Comparison of ENCODE assay signal across 8 cellular contexts in genomic region chr2:120436885-120437603, GRCh38.
DNase-seq lines count a peak whose midpoint lies in the region; ATAC-seq and TF ChIP-seq lines count a peak whose summit lies in the region.

No MANE protein-coding gene starts in this region.

- POLR2A ChIA-PET in activated CD4-positive, alpha-beta memory T cell treated with anti-CD3 and anti-CD28 coated beads for 36 hours (lab: Charles Lee): no interaction called here
- POLR2A ChIA-PET in activated CD4-positive, alpha-beta memory T cell treated with anti-CD3 and anti-CD28 coated beads, Interleukin-2, amount 10 ng/mL, durations not matched to agents 7 days and 5 days (lab: Charles Lee): no interaction called here

- H3K4me3 Mint-ChIP-seq in activated CD4-positive, alpha-beta memory T cell treated with anti-CD3 and anti-CD28 coated beads for 36 hours: no peak overlapping the region
- no peak overlapping the region for H3K4me3 Mint-ChIP-seq in activated CD4-positive, alpha-beta memory T cell treated with anti-CD3 and anti-CD28 coated beads, Interleukin-2, amount 10 ng/mL, durations not matched to agents 7 days and 5 days

- ATAC-seq in HG03045 (IDR thresholded peaks at IDR 0.05; ENCODE audit: unreplicated experiment) (no peak), HG03196 (IDR thresholded peaks at IDR 0.05; ENCODE audit: unreplicated experiment) (no peak)

- H3K27ac Mint-ChIP-seq in activated CD4-positive, alpha-beta memory T cell treated with anti-CD3 and anti-CD28 coated beads for 36 hours: no peak overlapping the region
- no peak overlapping the region for H3K27ac Mint-ChIP-seq in activated CD4-positive, alpha-beta memory T cell treated with anti-CD3 and anti-CD28 coated beads, Interleukin-2, amount 10 ng/mL, durations not matched to agents 7 days and 5 days

- H3K36me3 Mint-ChIP-seq in activated CD4-positive, alpha-beta memory T cell treated with anti-CD3 and anti-CD28 coated beads for 36 hours: no peaks in the 10 kb centered on the region
- no peaks in the 10 kb centered on the region for H3K36me3 Mint-ChIP-seq in activated CD4-positive, alpha-beta memory T cell treated with anti-CD3 and anti-CD28 coated beads, Interleukin-2, amount 10 ng/mL, durations not matched to agents 7 days and 5 days (ENCODE audit: low read depth)

- intact Hi-C loops in activated CD4-positive, alpha-beta memory T cell treated with anti-CD3 and anti-CD28 coated beads for 36 hours (cut with micrococcal nuclease): loop anchor here (2.0 kb wide), 1 partner anchor 94 kb away; no protein-coding TSS in a partner anchor

- H3K9me3 Mint-ChIP-seq in activated CD4-positive, alpha-beta memory T cell treated with anti-CD3 and anti-CD28 coated beads for 36 hours: no peaks in the 10 kb centered on the region
- no peaks in the 10 kb centered on the region for H3K9me3 Mint-ChIP-seq in activated CD4-positive, alpha-beta memory T cell treated with anti-CD3 and anti-CD28 coated beads, Interleukin-2, amount 10 ng/mL, durations not matched to agents 7 days and 5 days

- CTCF ChIA-PET in activated CD4-positive, alpha-beta memory T cell treated with anti-CD3 and anti-CD28 coated beads for 36 hours (lab: Charles Lee): interaction anchor here (1.0 kb wide), 2 partner anchors 94 to 260 kb away, joined by 3 to 4 read pairs; no protein-coding TSS in a partner anchor
- CTCF ChIA-PET in activated CD4-positive, alpha-beta memory T cell treated with anti-CD3 and anti-CD28 coated beads, Interleukin-2, amount 10 ng/mL, durations not matched to agents 7 days and 5 days (lab: Charles Lee): no interaction called here

- peaks cover 22% of the 10 kb centered on the region for H3K27me3 Mint-ChIP-seq in activated CD4-positive, alpha-beta memory T cell treated with anti-CD3 and anti-CD28 coated beads for 36 hours
- peaks cover 31% of the 10 kb centered on the region for H3K27me3 Mint-ChIP-seq in activated CD4-positive, alpha-beta memory T cell treated with anti-CD3 and anti-CD28 coated beads, Interleukin-2, amount 10 ng/mL, durations not matched to agents 7 days and 5 days

- peak; percentile 34 for DNase-seq in activated CD4-positive, alpha-beta memory T cell treated with anti-CD3 and anti-CD28 coated beads for 36 hours
- no peak for DNase-seq in activated CD4-positive, alpha-beta memory T cell treated with anti-CD3 and anti-CD28 coated beads, Interleukin-2, amount 10 ng/mL, durations not matched to agents 7 days and 5 days
- peak; percentile 86 for DNase-seq in iPS-NIHi7 (ENCODE audit: extremely low spot score)
- DNase-seq in pons (ENCODE audit: low spot score): no peak

- H3K27ac ChIP-seq in VCaP: no peak overlapping the region

- peak; percentile 54; the same call in 1 of the 2 replicates for TF ChIP-seq CTCF in LNCAP (IDR thresholded peaks at IDR 0.05)
- TF ChIP-seq CTCF in VCaP (conservative IDR thresholded peaks at IDR 0.05): peak; percentile 75

- no peaks in the 10 kb centered on the region for H3K4me1 Mint-ChIP-seq in activated CD4-positive, alpha-beta memory T cell treated with anti-CD3 and anti-CD28 coated beads for 36 hours (ENCODE audit: low read depth)
- H3K4me1 Mint-ChIP-seq in activated CD4-positive, alpha-beta memory T cell treated with anti-CD3 and anti-CD28 coated beads, Interleukin-2, amount 10 ng/mL, durations not matched to agents 7 days and 5 days: no peaks in the 10 kb centered on the region

Comparison
In these comparisons a context has a peak if more than half of its experiments do, and no peak if none do; other contexts are left out.
1. DNase-seq: peak in activated CD4-positive, alpha-beta memory T cell treated with anti-CD3 and anti-CD28 coated beads for 36 hours (single experiment) and iPS-NIHi7 (single experiment); none in activated CD4-positive, alpha-beta memory T cell treated with anti-CD3 and anti-CD28 coated beads, Interleukin-2, amount 10 ng/mL, durations not matched to agents 7 days and 5 days (single experiment) and pons (single experiment).